8 cellular contexts compared by ENCODE assay signal in the genomic region with DNA sequence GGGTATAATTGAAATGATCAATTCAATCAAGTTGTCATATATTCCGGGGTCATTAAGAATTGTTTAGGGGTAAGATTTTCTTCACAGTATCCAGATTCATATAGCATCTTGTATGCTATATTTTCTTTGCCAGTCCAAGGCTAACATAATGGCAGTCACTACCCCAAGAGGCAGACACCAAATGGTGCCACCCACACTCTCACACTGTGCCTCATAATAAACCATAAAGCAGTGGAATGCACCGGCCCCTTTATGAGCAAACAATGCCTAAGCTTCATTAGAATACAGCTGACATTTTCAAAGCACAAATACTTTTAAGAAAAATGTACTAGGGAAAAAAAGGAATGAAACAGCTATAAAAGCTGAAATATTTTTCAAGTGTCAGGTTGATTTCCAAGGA.
DNase-seq lines count a peak whose midpoint lies in the region; ATAC-seq and TF ChIP-seq lines count a peak whose summit lies in the region.

No MANE protein-coding gene starts in this region.

- TF ChIP-seq EP300 in SK-N-SH (IDR thresholded peaks at IDR 0.05; ENCODE audit: borderline replicate concordance in 1 of 2, low read depth in 1 of 2, low read length in 1 of 2) = no peak

- intact Hi-C loops in natural killer cell (cut with micrococcal nuclease) = loop anchor here (1.0 to 5.0 kb wide), 3 partner anchors 71 to 290 kb away; a partner anchor contains a TSS

- no peak for TF ChIP-seq CTCF in HL-60 (IDR thresholded peaks at IDR 0.05; ENCODE audit: insufficient read depth, low read length)
- TF ChIP-seq CTCF in SK-N-SH (IDR thresholded peaks at IDR 0.05) = no peak
- no peak for TF ChIP-seq CTCF in endothelial cell (IDR thresholded peaks at IDR 0.05; ENCODE audit: unreplicated experiment)
- no peak for TF ChIP-seq CTCF in natural killer cell (IDR thresholded peaks at IDR 0.05)

- no peak for TF ChIP-seq RAD21 in SK-N-SH (IDR thresholded peaks at IDR 0.05; ENCODE audit: low read length)

- H3K79me2 ChIP-seq in SK-N-SH (ENCODE audit: insufficient read depth) = peaks cover 20% of the 10 kb centered on the region

- WGBS in SK-N-SH (ENCODE audit: low lambda C conversion rate) = 23% methylated on average over 2 of the region's 2 CpGs

- H3K27ac Mint-ChIP-seq in endothelial cell (ENCODE audit: unreplicated experiment) (peak overlapping the region; percentile 70), natural killer cell (peak overlapping the region; percentile 87 to 91)

- POLR2A ChIA-PET in SK-N-SH (lab: Yijun Ruan, JAX) = no interaction called here

- H3K27ac ChIP-seq in HL-60 (replicated peaks) (peak overlapping the region; percentile 77), SK-N-SH (ENCODE audit: low read depth in 2 of 2, low read length in 1 of 2) (peak overlapping the region in 1 of 2 experiments; percentile 41; a peak in 1 of 4 replicates)

- H3K9me3 Mint-ChIP-seq in endothelial cell (ENCODE audit: unreplicated experiment) (no peaks in the 10 kb centered on the region), natural killer cell (no peaks in the 10 kb centered on the region)

- peak overlapping the region; percentile 74 for H3K4me2 ChIP-seq in SK-N-SH

- H3K9me3 ChIP-seq in SK-N-SH = no peaks in the 10 kb centered on the region

- peaks cover 2 to 7% of the 10 kb centered on the region in 2 experiments; a peak in 2 of 4 replicates for H3K4me1 ChIP-seq in SK-N-SH (ENCODE audit: control insufficient read depth in 1 of 2, insufficient read depth in 2 of 2, low read depth in 1 of 2, low read length in 1 of 2)

- H2AFZ ChIP-seq in SK-N-SH (ENCODE audit: low read depth) = peak overlapping the region; percentile 44; the same call in 1 of the 2 replicates

- peak overlapping the region; percentile 48; the same call in 1 of the 2 replicates for H3K9ac ChIP-seq in SK-N-SH

- no peaks in the 10 kb centered on the region for H3K9me2 ChIP-seq in SK-N-SH

- no peaks in the 10 kb centered on the region for H3K27me3 Mint-ChIP-seq in endothelial cell (ENCODE audit: unreplicated experiment)
- H3K27me3 Mint-ChIP-seq in natural killer cell (ENCODE audit: low read depth in 2 of 2) = no peaks in the 10 kb centered on the region

- no peaks in the 10 kb centered on the region for H4K20me1 ChIP-seq in SK-N-SH (ENCODE audit: insufficient read depth)

- H3F3A ChIP-seq in SK-N-SH (replicated peaks; ENCODE audit: insufficient read depth) = peaks cover 14% of the 10 kb centered on the region

- H3K4me1 Mint-ChIP-seq in endothelial cell (ENCODE audit: unreplicated experiment) (no peaks in the 10 kb centered on the region), natural killer cell (peaks cover 30 to 40% of the 10 kb centered on the region in 2 donors)

- peak; percentile 10 for DNase-seq in CD1c-positive myeloid dendritic cell (ENCODE audit: extremely low spot score)
- DNase-seq in HL-60 (ENCODE audit: low read depth in 1 of 2, low spot score in 1 of 2) = peak in 1 of 2 experiments; percentile 57
- peak; percentile 10 for DNase-seq in SK-N-SH
- DNase-seq in endothelial cell (ENCODE audit: low spot score) = no peak
- DNase-seq in natural killer cell = no peak

- H3K4me3 Mint-ChIP-seq in endothelial cell (ENCODE audit: unreplicated experiment) (peak overlapping the region; percentile 89), natural killer cell (peak overlapping the region; percentile 96)

- H3K36me3 Mint-ChIP-seq in endothelial cell (ENCODE audit: low read depth, unreplicated experiment) (no peaks in the 10 kb centered on the region), natural killer cell (no peaks in the 10 kb centered on the region)

- ATAC-seq in GM18867 (IDR thresholded peaks at IDR 0.05; ENCODE audit: unreplicated experiment) (peak; percentile 57), natural killer cell (peak; percentile 88 to 93 (median 92)), GM18873 (IDR thresholded peaks at IDR 0.05; ENCODE audit: low FRiP score, unreplicated experiment) (no peak), GM18870 (IDR thresholded peaks at IDR 0.05; ENCODE audit: unreplicated experiment) (no peak)

- CTCF ChIA-PET in SK-N-SH (lab: Yijun Ruan, JAX) = interaction anchor here (0.9 kb wide), 1 partner anchor 8 kb away, joined by 3 read pairs; no protein-coding TSS in a partner anchor

- H3K27me3 ChIP-seq in HL-60 (ENCODE audit: insufficient read depth, poor library complexity, severe bottlenecking) (no peaks in the 10 kb centered on the region), SK-N-SH (ENCODE audit: insufficient read depth) (no peaks in the 10 kb centered on the region)

- peak overlapping the region; percentile 49 for H3K4me3 ChIP-seq in HL-60 (replicated peaks; ENCODE audit: insufficient read depth, low read length)
- peak overlapping the region; percentile 57 to 72 for H3K4me3 ChIP-seq in SK-N-SH (ENCODE audit: low read depth in 2 of 2, low read length in 1 of 2)

- peaks cover 5 to 12% of the 10 kb centered on the region in 2 experiments for H3K36me3 ChIP-seq in SK-N-SH (replicated peaks in 1 of 2; ENCODE audit: control insufficient read depth in 1 of 2, insufficient read depth in 2 of 2, low read length in 1 of 2)

TF ChIP-seq in SK-N-SH, 30 proteins besides CTCF, POLR2A, EP300 and RAD21:
- no peak for TF ChIP-seq MXI1 (IDR thresholded peaks at IDR 0.05; ENCODE audit: low read depth, low read length)
- TF ChIP-seq YY1 (IDR thresholded peaks at IDR 0.05; ENCODE audit: low read depth) = peak; percentile 42; the same call in 1 of the 2 replicates
TF ChIP-seq in SK-N-SH: peak in this region for 1.

Comparison
In these comparisons a context has a peak if more than half of its experiments do, and no peak if none do; other contexts are left out.
1. DNase-seq: peak in CD1c-positive myeloid dendritic cell (single experiment) and SK-N-SH (single experiment); none in endothelial cell (single experiment) and natural killer cell (single experiment).
2. ATAC-seq: peak in GM18867 (single experiment) and natural killer cell (3 of 3); none in GM18873 (single experiment) and GM18870 (single experiment).